Comparison of ENCODE assay signal across 8 cellular contexts in genomic region chr11:748007-748359, GRCh38. TPM values are rescaled to one million over a fixed set of nuclear protein-coding genes. Genes with fewer than 3 reads are reported as not detected.
A peak's percentile ranks its signal among the peaks of the same experiment; 100 is the strongest.
DNase-seq lines count a peak whose midpoint lies in the region; ATAC-seq, FAIRE-seq and TF ChIP-seq lines count a peak whose summit lies in the region.

No MANE protein-coding gene starts in this region.

- H3K36me3 Mint-ChIP-seq in activated CD8-positive, alpha-beta T cell treated with anti-CD3 and anti-CD28 coated beads for 36 hours (ENCODE audit: low read depth): peaks cover 3% of the 10 kb centered on the region

- no peak for TF ChIP-seq CTCF in activated CD8-positive, alpha-beta T cell treated with anti-CD3 and anti-CD28 coated beads for 36 hours (IDR thresholded peaks at IDR 0.05)

- peak overlapping the region; percentile 87 for H3K4me3 Mint-ChIP-seq in activated CD8-positive, alpha-beta T cell treated with anti-CD3 and anti-CD28 coated beads for 36 hours

- DNase-seq in GM12891 (ENCODE audit: insufficient read length, low spot score) (no peak), left ventricle myocardium superior (no peak), skeletal muscle cell (ENCODE audit: low read depth) (no peak), cortex of kidney (lab: John Stamatoyannopoulos, UW) (no peak)
- DNase-seq in activated CD8-positive, alpha-beta T cell treated with anti-CD3 and anti-CD28 coated beads for 36 hours: no peak
- DNase-seq in stimulated activated CD4-positive, alpha-beta T cell treated with anti-CD3 and anti-CD28 coated beads, Interleukin-4, amount 100 ng/mL, for 24 hours: no peak

- peak overlapping the region; percentile 77 for H3K27ac Mint-ChIP-seq in activated CD8-positive, alpha-beta T cell treated with anti-CD3 and anti-CD28 coated beads for 36 hours

- no peak for TF ChIP-seq POLR2A in GM12891 (IDR thresholded peaks at IDR 0.05; ENCODE audit: low read depth, low read length)

- ATAC-seq in HG02642 (IDR thresholded peaks at IDR 0.05; ENCODE audit: poor library complexity, unreplicated experiment) (peak; percentile 10), left ventricle myocardium superior (peak; percentile 1), GM18858 (IDR thresholded peaks at IDR 0.05; ENCODE audit: unreplicated experiment) (no peak)
- ATAC-seq in activated CD8-positive, alpha-beta T cell treated with anti-CD3 and anti-CD28 coated beads for 36 hours: no peak

- H3K4me1 Mint-ChIP-seq in activated CD8-positive, alpha-beta T cell treated with anti-CD3 and anti-CD28 coated beads for 36 hours (ENCODE audit: low read depth): peaks cover 14% of the 10 kb centered on the region

- POLR2A ChIA-PET in activated CD8-positive, alpha-beta T cell treated with anti-CD3 and anti-CD28 coated beads for 36 hours (lab: Charles Lee): interaction anchor here (0.9 to 3.0 kb wide), 9 partner anchors 9 to 241 kb away, joined by 3 to 14 read pairs (median 4); partner anchors contain the start of genes GATD1 and RNH1

- H3K9me3 Mint-ChIP-seq in activated CD8-positive, alpha-beta T cell treated with anti-CD3 and anti-CD28 coated beads for 36 hours: no peaks in the 10 kb centered on the region

- FAIRE-seq in GM12891 (lab: Jason Lieb, UNC): peak; percentile 87

- intact Hi-C loops in activated CD8-positive, alpha-beta T cell treated with anti-CD3 and anti-CD28 coated beads for 36 hours (cut with micrococcal nuclease): no loop called here
- intact Hi-C loops in left ventricle myocardium superior (cut with micrococcal nuclease): no loop called here

- peak overlapping the region; percentile 93 for H3K4me3 ChIP-seq in skeletal muscle cell (ENCODE audit: low read depth, low read length)

- CTCF ChIA-PET in activated CD8-positive, alpha-beta T cell treated with anti-CD3 and anti-CD28 coated beads for 36 hours (lab: Charles Lee): interaction anchor here (1.0 to 3.8 kb wide), 8 partner anchors 10 to 229 kb away, joined by 3 to 24 read pairs (median 4); no protein-coding TSS in a partner anchor

- no peaks in the 10 kb centered on the region for H3K27me3 Mint-ChIP-seq in activated CD8-positive, alpha-beta T cell treated with anti-CD3 and anti-CD28 coated beads for 36 hours

TF ChIP-seq in GM12891, 5 proteins besides CTCF, POLR2A, EP300 and RAD21:
- TF ChIP-seq POU2F2 (IDR thresholded peaks at IDR 0.05; ENCODE audit: low read depth, low read length): no peak
- no peak for TF ChIP-seq TAF1 (IDR thresholded peaks at IDR 0.05; ENCODE audit: low read depth, low read length)
- no peak for TF ChIP-seq SPI1 (IDR thresholded peaks at IDR 0.05; ENCODE audit: low read depth, low read length)
- TF ChIP-seq PAX5 (IDR thresholded peaks at IDR 0.05; ENCODE audit: insufficient read depth, low read length, severe bottlenecking): no peak
- no peak for TF ChIP-seq POLR2AphosphoS5 (IDR thresholded peaks at IDR 0.05; ENCODE audit: low read depth, low read length)

RNA-seq across cellular contexts. Expression of gene TALDO1, which starts 0.7 kb away (rescaled TPM):
- 131 TPM for polyA plus RNA-seq in GM12891 (2012; ENCODE audit: low read depth, missing spikeins)
- total RNA-seq in activated CD8-positive, alpha-beta T cell treated with anti-CD3 and anti-CD28 coated beads for 36 hours: 100 to 1,000 TPM; 234 to 241 TPM
- total RNA-seq in left ventricle myocardium superior: 103 TPM

RNA-seq across cellular contexts. Expression of gene GATD1, which starts 29.3 kb away (rescaled TPM):
- polyA plus RNA-seq in GM12891 (2012; ENCODE audit: low read depth, missing spikeins): 22.8 TPM
- total RNA-seq in activated CD8-positive, alpha-beta T cell treated with anti-CD3 and anti-CD28 coated beads for 36 hours: 10 to 100 TPM; 45.8 to 48.8 TPM
- total RNA-seq in left ventricle myocardium superior: 23.1 TPM

RNA-seq across cellular contexts. Expression of gene CEND1, which starts 41.9 kb away (rescaled TPM):
- 3.7 TPM for polyA plus RNA-seq in GM12891 (2012; ENCODE audit: low read depth, missing spikeins)
- total RNA-seq in activated CD8-positive, alpha-beta T cell treated with anti-CD3 and anti-CD28 coated beads for 36 hours: under 1 TPM; 0.20 to 0.25 TPM
- total RNA-seq in left ventricle myocardium superior: not detected

RNA-seq across cellular contexts. Expression of gene EPS8L2, which starts 42.0 kb away (rescaled TPM):
- polyA plus RNA-seq in GM12891 (2012; ENCODE audit: low read depth, missing spikeins): 11.6 TPM
- total RNA-seq in activated CD8-positive, alpha-beta T cell treated with anti-CD3 and anti-CD28 coated beads for 36 hours: 10 to 100 TPM; 15.0 to 16.7 TPM
- 3.3 TPM for total RNA-seq in left ventricle myocardium superior

RNA-seq across cellular contexts. Expression of gene SLC25A22, which starts 50.1 kb away (rescaled TPM):
- polyA plus RNA-seq in GM12891 (2012; ENCODE audit: low read depth, missing spikeins): 8.2 TPM
- total RNA-seq in activated CD8-positive, alpha-beta T cell treated with anti-CD3 and anti-CD28 coated beads for 36 hours: 10 to 100 TPM; 33.3 to 36.7 TPM
- 3.5 TPM for total RNA-seq in left ventricle myocardium superior

Comparison
In these comparisons a context has a peak if more than half of its experiments do, and no peak if none do; other contexts are left out.
1. ATAC-seq: peak in HG02642 (single experiment) and left ventricle myocardium superior (single experiment); none in activated CD8-positive, alpha-beta T cell treated with anti-CD3 and anti-CD28 coated beads for 36 hours (single experiment) and GM18858 (single experiment).